ENCODE assay signal across 8 cellular contexts in the genomic region with DNA sequence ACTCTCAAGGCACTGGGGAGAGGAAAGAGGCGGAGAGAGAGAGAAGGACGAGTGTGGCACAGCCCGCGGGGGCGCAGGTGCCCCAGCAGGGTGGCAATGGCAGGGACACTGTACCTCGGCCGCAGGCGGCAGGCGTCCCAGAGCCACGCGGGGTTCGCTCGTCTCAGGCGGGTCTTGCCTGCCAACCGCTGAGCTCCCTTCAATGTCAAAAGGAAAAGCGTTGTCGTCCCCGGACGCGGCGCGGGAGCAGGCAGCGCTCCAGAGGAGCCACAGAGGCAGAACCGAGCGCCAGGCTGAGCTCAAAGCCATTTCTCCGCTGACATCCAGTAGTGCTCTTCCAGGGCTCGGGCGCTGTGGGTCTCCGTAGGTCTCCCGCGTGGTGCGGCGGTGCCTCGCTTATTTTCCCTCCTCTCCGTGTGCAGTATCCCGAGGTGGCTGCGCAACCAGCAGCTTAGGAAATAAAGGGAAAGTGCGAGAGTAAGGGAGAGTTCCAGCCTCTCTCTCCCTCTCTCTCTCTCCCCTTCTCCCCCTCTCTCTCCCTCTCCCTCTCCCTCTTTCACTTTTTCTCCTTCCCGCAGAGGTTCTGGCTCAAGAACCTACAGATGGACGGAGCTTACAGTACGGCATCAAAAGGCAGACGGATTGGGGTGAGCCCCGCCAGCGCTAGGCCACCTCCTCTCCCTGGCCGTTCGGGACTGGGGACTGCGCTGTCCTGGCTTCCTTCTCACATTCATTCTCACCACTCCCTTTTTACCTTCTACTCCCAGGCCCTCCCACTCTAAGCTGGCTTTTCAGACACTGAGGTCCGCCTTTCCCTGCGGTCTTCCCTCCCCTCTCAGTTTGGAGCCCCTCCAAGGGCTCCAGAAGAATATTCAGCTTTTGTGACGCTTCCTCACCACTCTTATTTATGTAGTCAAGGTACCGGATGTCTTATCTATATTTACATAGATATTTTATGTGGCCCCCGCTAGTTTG. TPM values are rescaled to one million over a fixed set of nuclear protein-coding genes. Genes with fewer than 3 reads are reported as not detected.
DNase-seq lines count a peak whose midpoint lies in the region; ATAC-seq and TF ChIP-seq lines count a peak whose summit lies in the region.

A gene with protein sequence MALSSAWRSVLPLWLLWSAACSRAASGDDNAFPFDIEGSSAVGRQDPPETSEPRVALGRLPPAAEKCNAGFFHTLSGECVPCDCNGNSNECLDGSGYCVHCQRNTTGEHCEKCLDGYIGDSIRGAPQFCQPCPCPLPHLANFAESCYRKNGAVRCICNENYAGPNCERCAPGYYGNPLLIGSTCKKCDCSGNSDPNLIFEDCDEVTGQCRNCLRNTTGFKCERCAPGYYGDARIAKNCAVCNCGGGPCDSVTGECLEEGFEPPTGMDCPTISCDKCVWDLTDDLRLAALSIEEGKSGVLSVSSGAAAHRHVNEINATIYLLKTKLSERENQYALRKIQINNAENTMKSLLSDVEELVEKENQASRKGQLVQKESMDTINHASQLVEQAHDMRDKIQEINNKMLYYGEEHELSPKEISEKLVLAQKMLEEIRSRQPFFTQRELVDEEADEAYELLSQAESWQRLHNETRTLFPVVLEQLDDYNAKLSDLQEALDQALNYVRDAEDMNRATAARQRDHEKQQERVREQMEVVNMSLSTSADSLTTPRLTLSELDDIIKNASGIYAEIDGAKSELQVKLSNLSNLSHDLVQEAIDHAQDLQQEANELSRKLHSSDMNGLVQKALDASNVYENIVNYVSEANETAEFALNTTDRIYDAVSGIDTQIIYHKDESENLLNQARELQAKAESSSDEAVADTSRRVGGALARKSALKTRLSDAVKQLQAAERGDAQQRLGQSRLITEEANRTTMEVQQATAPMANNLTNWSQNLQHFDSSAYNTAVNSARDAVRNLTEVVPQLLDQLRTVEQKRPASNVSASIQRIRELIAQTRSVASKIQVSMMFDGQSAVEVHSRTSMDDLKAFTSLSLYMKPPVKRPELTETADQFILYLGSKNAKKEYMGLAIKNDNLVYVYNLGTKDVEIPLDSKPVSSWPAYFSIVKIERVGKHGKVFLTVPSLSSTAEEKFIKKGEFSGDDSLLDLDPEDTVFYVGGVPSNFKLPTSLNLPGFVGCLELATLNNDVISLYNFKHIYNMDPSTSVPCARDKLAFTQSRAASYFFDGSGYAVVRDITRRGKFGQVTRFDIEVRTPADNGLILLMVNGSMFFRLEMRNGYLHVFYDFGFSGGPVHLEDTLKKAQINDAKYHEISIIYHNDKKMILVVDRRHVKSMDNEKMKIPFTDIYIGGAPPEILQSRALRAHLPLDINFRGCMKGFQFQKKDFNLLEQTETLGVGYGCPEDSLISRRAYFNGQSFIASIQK (N-terminal part only) (minus strand): TSS at position 726 of the 975 bp plus-strand sequence. CDS start 417 bp downstream, at position 309.

- H3K27me3 Mint-ChIP-seq in naive B cell: peaks cover 25 to 40% (median 32%) of the 10 kb centered on the region in 3 donors

- H3K4me1 Mint-ChIP-seq in naive B cell: peaks cover 13 to 19% (median 16%) of the 10 kb centered on the region in 3 donors

- no peaks in the 10 kb centered on the region for H3K36me3 ChIP-seq in uterus

- H3K9me3 ChIP-seq in uterus: no peaks in the 10 kb centered on the region

- DNase-seq in EH (ENCODE audit: low read depth): peak; percentile 80
- peak; percentile 44 for DNase-seq in LHCN-M2 (ENCODE audit: low read depth)
- peak; percentile 35 to 45 for DNase-seq in activated T-cell treated with anti-CD3 and anti-CD28 coated beads, Interleukin-2, amount 50 U/mL, for 48 hours
- DNase-seq in fibroblast of the conjunctiva (ENCODE audit: low read depth): peak; percentile 71
- no peak for DNase-seq in naive B cell
- peak; percentile 67 to 68 for DNase-seq in uterus
- DNase-seq in effector CD8-positive, alpha-beta T cell (lab: John Stamatoyannopoulos, UW): no peak
- DNase-seq in GM19240 (ENCODE audit: insufficient read length, low spot score): no peak

- peaks cover 4 to 7% of the 10 kb centered on the region in 2 donors for H3K36me3 Mint-ChIP-seq in naive B cell

- peak within 1 kb of the TSS; percentile 76 to 84 for H3K4me3 ChIP-seq in uterus

- intact Hi-C loops in uterus (cut with DNase I; ENCODE audit: low total_unique reads): no loop called here

- no peaks in the 10 kb centered on the region for H3K9me3 Mint-ChIP-seq in naive B cell

- no peaks in the 10 kb centered on the region for H3K27me3 ChIP-seq in uterus

- no peak for TF ChIP-seq CTCF in uterus (IDR thresholded peaks at IDR 0.05)

- peak; percentile 42 to 66 for TF ChIP-seq POLR2A in uterus (IDR thresholded peaks at IDR 0.05)

- H3K4me3 Mint-ChIP-seq in naive B cell: peak within 1 kb of the TSS in 7 of 8 donors; percentile 60 to 89 (median 71)

- H3K27ac Mint-ChIP-seq in naive B cell: peak within 1 kb of the TSS in 1 of 6 donors; percentile 73

- no peaks in the 10 kb centered on the region for H3K4me1 ChIP-seq in uterus

- no peak for ATAC-seq in naive B cell (ENCODE audit: low read depth in 2 of 2)

- peak within 1 kb of the TSS; percentile 93 to 98 for H3K27ac ChIP-seq in uterus

RNA-seq across cellular contexts. Expression of the gene that starts here (rescaled TPM):
- 6.5 and 6.8 TPM in 2 replicates for total RNA-seq in LHCN-M2 (2014; rRNA removed)
- polyA plus RNA-seq in LHCN-M2 (2012): 0.16 TPM
- not detected for polyA plus RNA-seq in naive B cell (ENCODE audit: low read depth in 6 of 6)
- total RNA-seq in uterus: 100 to 1,000 TPM; 107 to 329 (median 271) TPM

Comparison
In these comparisons a context has a peak if more than half of its experiments do, and no peak if none do; other contexts are left out.
1. RNA of the gene that starts here (total RNA-seq): 107 to 329 TPM in uterus; 6.5 to 6.8 TPM in LHCN-M2; every median in the first group is over 10 times any median in the second.
2. DNase-seq: peak in EH (single experiment), LHCN-M2 (single experiment), activated T-cell treated with anti-CD3 and anti-CD28 coated beads, Interleukin-2, amount 50 U/mL, for 48 hours (2 of 2), fibroblast of the conjunctiva (single experiment) and uterus (2 of 2); none in naive B cell (single experiment), effector CD8-positive, alpha-beta T cell (single experiment) and GM19240 (single experiment).